ENCODE assay signal across 8 cellular contexts in genomic region chr5:139197710-139198669, GRCh38. TPM values are rescaled to one million over a fixed set of nuclear protein-coding genes. Genes with fewer than 3 reads are reported as not detected.
DNase-seq lines count a peak whose midpoint lies in the region; ATAC-seq, FAIRE-seq and TF ChIP-seq lines count a peak whose summit lies in the region.

Gene SIL1, minus strand, starts transcription at chr5:139198368. Its CDS starts 70,525 bp downstream, at chr5:139127843.

- peak within 1 kb of the TSS; percentile 98 for H3K4me3 ChIP-seq in OCI-LY3 (ENCODE audit: low read length)

- peaks cover 6% of the 10 kb centered on the region for H3K36me3 ChIP-seq in OCI-LY3 (replicated peaks; ENCODE audit: low read depth, low read length)

- no peak for FAIRE-seq in D721Med (lab: Jason Lieb, UNC)

- H3K36me3 Mint-ChIP-seq in endothelial cell (ENCODE audit: low read depth, unreplicated experiment) (peaks cover 3% of the 10 kb centered on the region), mesothelial cell of epicardium (peaks cover 13% of the 10 kb centered on the region)

- H2AFZ ChIP-seq in OCI-LY3 (ENCODE audit: low read depth, low read length) = peak within 1 kb of the TSS; percentile 100

- H3K4me3 Mint-ChIP-seq in endothelial cell (ENCODE audit: unreplicated experiment) (peak within 1 kb of the TSS; percentile 91), mesothelial cell of epicardium (peak within 1 kb of the TSS; percentile 80)

- H4K20me1 ChIP-seq in OCI-LY3 (ENCODE audit: insufficient read depth, low read length) = no peaks in the 10 kb centered on the region

- peaks cover 24% of the 10 kb centered on the region for H3K79me2 ChIP-seq in OCI-LY3 (ENCODE audit: low read length)

- peaks cover 10% of the 10 kb centered on the region; the same call in 1 of the 2 replicates for H3K4me1 ChIP-seq in OCI-LY3 (ENCODE audit: low read length)

- peak within 1 kb of the TSS; percentile 94 for H3K4me2 ChIP-seq in OCI-LY3 (ENCODE audit: low read length)

- no peaks in the 10 kb centered on the region for H3K9me3 ChIP-seq in OCI-LY3 (ENCODE audit: insufficient read depth, low read length)

- peak within 1 kb of the TSS; percentile 89 for H3K27ac Mint-ChIP-seq in endothelial cell (ENCODE audit: unreplicated experiment)
- H3K27ac Mint-ChIP-seq in mesothelial cell of epicardium = peak within 1 kb of the TSS; percentile 98

- H3K9me3 Mint-ChIP-seq in endothelial cell (ENCODE audit: unreplicated experiment) = no peaks in the 10 kb centered on the region
- no peaks in the 10 kb centered on the region for H3K9me3 Mint-ChIP-seq in mesothelial cell of epicardium

- H3K27me3 ChIP-seq in OCI-LY3 (ENCODE audit: low read depth, low read length) = no peaks in the 10 kb centered on the region

- DNase-seq in D721Med (ENCODE audit: insufficient read length, low spot score) (peak; percentile 66), HuH-7.5 (ENCODE audit: low spot score) (peak; percentile 86), endothelial cell (ENCODE audit: low spot score) (peak; percentile 99), mesothelial cell of epicardium (ENCODE audit: low spot score in 2 of 2, unreplicated experiment in 2 of 2) (peak; percentile 91 to 97)
- DNase-seq in activated CD8-positive, alpha-beta memory T cell treated with anti-CD3 and anti-CD28 coated beads, Interleukin-2, amount 50 U/mL, for 48 hours = peak; percentile 96
- peak; percentile 91 to 95 for DNase-seq in stimulated activated CD8-positive, alpha-beta memory T cell treated with anti-CD3 and anti-CD28 coated beads, Interleukin-15, amount 100 ng/mL, for 4 hours (ENCODE audit: low read depth in 2 of 2)

- H3K4me1 Mint-ChIP-seq in endothelial cell (ENCODE audit: unreplicated experiment) = peaks cover 21% of the 10 kb centered on the region
- H3K4me1 Mint-ChIP-seq in mesothelial cell of epicardium = peaks cover 26% of the 10 kb centered on the region

- ATAC-seq in GM21526 (IDR thresholded peaks at IDR 0.05; ENCODE audit: low FRiP score, unreplicated experiment) = peak; percentile 92

- peaks cover 1% of the 10 kb centered on the region for H3K27me3 Mint-ChIP-seq in endothelial cell (ENCODE audit: unreplicated experiment)
- H3K27me3 Mint-ChIP-seq in mesothelial cell of epicardium (ENCODE audit: low read depth) = no peaks in the 10 kb centered on the region

- peak within 1 kb of the TSS; percentile 98 for H3K9ac ChIP-seq in OCI-LY3 (ENCODE audit: low read length)

- no peak for TF ChIP-seq CTCF in D721Med (IDR thresholded peaks at IDR 0.05; ENCODE audit: insufficient read depth, missing control alignments)
- TF ChIP-seq CTCF in OCI-LY3 (IDR thresholded peaks at IDR 0.05; ENCODE audit: low read depth, low read length) = no peak
- no peak for TF ChIP-seq CTCF in endothelial cell (IDR thresholded peaks at IDR 0.05; ENCODE audit: unreplicated experiment)
- TF ChIP-seq CTCF in mesothelial cell of epicardium (IDR thresholded peaks at IDR 0.05; ENCODE audit: unreplicated experiment) = no peak

- H3K27ac ChIP-seq in OCI-LY3 (ENCODE audit: low read length) = peak within 1 kb of the TSS; percentile 43

RNA-seq across cellular contexts. Expression of gene SIL1, which starts in this region (rescaled TPM):
- 35.6 TPM for total RNA-seq in endothelial cell (ENCODE audit: unreplicated experiment)
- 46.2 to 55.4 TPM (median 51.2 TPM) in 3 replicates for total RNA-seq in mesothelial cell of epicardium

Comparison
In these comparisons a context has a peak if more than half of its experiments do, and no peak if none do; other contexts are left out.
1. Peak in every context shown above with its lines: DNase-seq, ATAC-seq, H3K4me3 ChIP-seq and H3K27ac ChIP-seq.